9 cellular contexts compared by ENCODE assay signal in genomic region chr9:136808075-136808780, GRCh38. TPM values are rescaled to one million over a fixed set of nuclear protein-coding genes. Genes with fewer than 3 reads are reported as not detected.
DNase-seq lines count a peak whose midpoint lies in the region; ATAC-seq and TF ChIP-seq lines count a peak whose summit lies in the region.
"Had no signal": no experiment of that assay in that cellular context is flagged by ENCODE, and none has a peak within 500 bp of the region (broad histone marks: within the 10 kb centered on the region; RNA-seq: fewer than 3 reads in every experiment).

No MANE protein-coding gene starts in this region.

- TF ChIP-seq POLR2A in uterus (IDR thresholded peaks at IDR 0.05) = no peak

- peak overlapping the region; percentile 66 for H3K27ac Mint-ChIP-seq in activated CD8-positive, alpha-beta memory T cell treated with anti-CD3 and anti-CD28 coated beads, Interleukin-2, amount 10 ng/mL, durations not matched to agents 7 days and 5 days
- H3K27ac Mint-ChIP-seq in nephron = peak overlapping the region; percentile 59 to 87 (median 60)

- DNase-seq in CD1c-positive myeloid dendritic cell (ENCODE audit: extremely low spot score) (peak; percentile 6), HT-29 (ENCODE audit: low spot score) (peak; percentile 23), uterus (no peak), NCI-H2196 treated with DMSO at 0.1 percent for 48 hours (lab: John Stamatoyannopoulos, UW; ENCODE audit: unreplicated experiment) (no peak)
- DNase-seq in activated CD8-positive, alpha-beta memory T cell treated with anti-CD3 and anti-CD28 coated beads, Interleukin-2, amount 10 ng/mL, durations not matched to agents 7 days and 5 days = peak; percentile 58

- CTCF ChIA-PET in activated CD8-positive, alpha-beta memory T cell treated with anti-CD3 and anti-CD28 coated beads, Interleukin-2, amount 10 ng/mL, durations not matched to agents 7 days and 5 days (lab: Charles Lee) = interaction anchor here (0.9 to 4.2 kb wide), 12 partner anchors 8 to 260 kb away, joined by 3 to 28 read pairs (median 6); partner anchors contain the start of gene AJM1

- TF ChIP-seq CTCF in nephron (IDR thresholded peaks at IDR 0.05; ENCODE audit: unreplicated experiment in 3 of 3) (no peak), uterus (IDR thresholded peaks at IDR 0.05) (no peak)

- H3K36me3 ChIP-seq in uterus = no peaks in the 10 kb centered on the region

- peak overlapping the region; percentile 85 to 89 for H3K27ac ChIP-seq in uterus

- peaks cover 0 to 15% of the 10 kb centered on the region in 2 donors for H3K4me1 ChIP-seq in uterus

- H3K9me3 ChIP-seq in uterus = no peaks in the 10 kb centered on the region

- no peaks in the 10 kb centered on the region for H3K9me3 Mint-ChIP-seq in activated CD8-positive, alpha-beta memory T cell treated with anti-CD3 and anti-CD28 coated beads, Interleukin-2, amount 10 ng/mL, durations not matched to agents 7 days and 5 days (ENCODE audit: low read depth)
- H3K9me3 Mint-ChIP-seq in nephron = no peaks in the 10 kb centered on the region

- ATAC-seq in GM21367 (IDR thresholded peaks at IDR 0.05; ENCODE audit: unreplicated experiment) = peak; percentile 23
- peak; percentile 35 for ATAC-seq in activated CD8-positive, alpha-beta memory T cell treated with anti-CD3 and anti-CD28 coated beads, Interleukin-2, amount 10 ng/mL, durations not matched to agents 7 days and 5 days
- ATAC-seq in esophagus mucosa = peak; percentile 17

- peak overlapping the region; percentile 74 for H3K4me3 Mint-ChIP-seq in activated CD8-positive, alpha-beta memory T cell treated with anti-CD3 and anti-CD28 coated beads, Interleukin-2, amount 10 ng/mL, durations not matched to agents 7 days and 5 days
- H3K4me3 Mint-ChIP-seq in nephron = peak overlapping the region; percentile 82 to 91 (median 89)

- peaks cover 24% of the 10 kb centered on the region for H3K36me3 Mint-ChIP-seq in activated CD8-positive, alpha-beta memory T cell treated with anti-CD3 and anti-CD28 coated beads, Interleukin-2, amount 10 ng/mL, durations not matched to agents 7 days and 5 days
- H3K36me3 Mint-ChIP-seq in nephron (ENCODE audit: low read depth) = peaks cover 23% of the 10 kb centered on the region

- H3K4me1 Mint-ChIP-seq in activated CD8-positive, alpha-beta memory T cell treated with anti-CD3 and anti-CD28 coated beads, Interleukin-2, amount 10 ng/mL, durations not matched to agents 7 days and 5 days = peaks cover 50% of the 10 kb centered on the region
- H3K4me1 Mint-ChIP-seq in nephron = peaks cover 23% of the 10 kb centered on the region

- intact Hi-C loops in uterus (cut with DNase I; ENCODE audit: low total_unique reads) = no loop called here

- H3K27me3 ChIP-seq in uterus = no peaks in the 10 kb centered on the region

- no peaks in the 10 kb centered on the region for H3K27me3 Mint-ChIP-seq in activated CD8-positive, alpha-beta memory T cell treated with anti-CD3 and anti-CD28 coated beads, Interleukin-2, amount 10 ng/mL, durations not matched to agents 7 days and 5 days
- peaks cover 3% of the 10 kb centered on the region for H3K27me3 Mint-ChIP-seq in nephron (ENCODE audit: low read depth)

- peak overlapping the region; percentile 81 to 94 for H3K4me3 ChIP-seq in uterus

RNA-seq across cellular contexts. Expression of gene RABL6, which starts 0.5 kb away (rescaled TPM):
- total RNA-seq in HT-29 (2014; rRNA removed; shearing (Covaris generic)) = 242 and 247 TPM in 2 replicates
- total RNA-seq in activated CD8-positive, alpha-beta memory T cell treated with anti-CD3 and anti-CD28 coated beads, Interleukin-2, amount 10 ng/mL, durations not matched to agents 7 days and 5 days = 100 to 1,000 TPM; 113 to 123 TPM
- 52.6 TPM for total RNA-seq in esophagus mucosa
- total RNA-seq in uterus = 10 to 100 TPM; 28.8 to 57.9 (median 39.6) TPM

RNA-seq across cellular contexts. Expression of gene CCDC183, which starts 12.1 kb away (rescaled TPM):
- 9.0 and 10.4 TPM in 2 replicates for total RNA-seq in HT-29 (2014; rRNA removed; shearing (Covaris generic))
- total RNA-seq in activated CD8-positive, alpha-beta memory T cell treated with anti-CD3 and anti-CD28 coated beads, Interleukin-2, amount 10 ng/mL, durations not matched to agents 7 days and 5 days = under 1 TPM; 0.26 to 0.91 TPM
- total RNA-seq in esophagus mucosa (not detected), uterus (1 to 10 TPM in 2 of 4 donors, not detected in 2; 2.0 TPM)
- total RNA-seq: HT1080 had no signal

RNA-seq across cellular contexts. Expression of gene TMEM141, which starts 17.1 kb away (rescaled TPM):
- total RNA-seq in HT-29 (2014; rRNA removed; shearing (Covaris generic)) = 357 and 376 TPM in 2 replicates
- total RNA-seq in activated CD8-positive, alpha-beta memory T cell treated with anti-CD3 and anti-CD28 coated beads, Interleukin-2, amount 10 ng/mL, durations not matched to agents 7 days and 5 days = 10 to 100 TPM; 31.7 to 32.8 TPM
- 102 TPM for total RNA-seq in esophagus mucosa
- 10 to 100 TPM in 3 of 4 donors, 1 to 10 TPM in 1; 3.5 to 48.9 (median 32.0) TPM for total RNA-seq in uterus

RNA-seq across cellular contexts. Expression of gene AJM1, which starts 34.0 kb away (rescaled TPM):
- total RNA-seq in HT-29 (2014; rRNA removed; shearing (Covaris generic)) = 9.0 and 9.4 TPM in 2 replicates
- total RNA-seq in activated CD8-positive, alpha-beta memory T cell treated with anti-CD3 and anti-CD28 coated beads, Interleukin-2, amount 10 ng/mL, durations not matched to agents 7 days and 5 days = 1 to 10 TPM; 3.9 to 4.4 TPM
- total RNA-seq in esophagus mucosa = 1.1 TPM
- total RNA-seq in uterus = 1 to 10 TPM in 3 of 4 donors, not detected in 1; 1.3 to 3.6 (median 3.6) TPM

RNA-seq across cellular contexts. Expression of gene PHPT1, which starts 41.0 kb away (rescaled TPM):
- total RNA-seq in HT-29 (2014; rRNA removed; shearing (Covaris generic)) = 230 and 232 TPM in 2 replicates
- total RNA-seq in activated CD8-positive, alpha-beta memory T cell treated with anti-CD3 and anti-CD28 coated beads, Interleukin-2, amount 10 ng/mL, durations not matched to agents 7 days and 5 days = 100 to 1,000 TPM in 1 of 2 experiments, 10 to 100 TPM in 1; 96.8 to 116 TPM
- total RNA-seq in esophagus mucosa (74.4 TPM), uterus (10 to 100 TPM; 12.4 to 55.5 (median 31.4) TPM)

Comparison
In these comparisons a context has a peak if more than half of its experiments do, and no peak if none do; other contexts are left out.
1. DNase-seq: peak in CD1c-positive myeloid dendritic cell (single experiment), HT-29 (single experiment) and activated CD8-positive, alpha-beta memory T cell treated with anti-CD3 and anti-CD28 coated beads, Interleukin-2, amount 10 ng/mL, durations not matched to agents 7 days and 5 days (single experiment); none in uterus (0 of 2) and NCI-H2196 treated with DMSO at 0.1 percent for 48 hours (single experiment).
2. Peak in every context shown above with its lines, with median percentiles within 50 percentile points of each other: ATAC-seq.